Comparison of ENCODE assay signal across 1 cellular context in the genomic region with DNA sequence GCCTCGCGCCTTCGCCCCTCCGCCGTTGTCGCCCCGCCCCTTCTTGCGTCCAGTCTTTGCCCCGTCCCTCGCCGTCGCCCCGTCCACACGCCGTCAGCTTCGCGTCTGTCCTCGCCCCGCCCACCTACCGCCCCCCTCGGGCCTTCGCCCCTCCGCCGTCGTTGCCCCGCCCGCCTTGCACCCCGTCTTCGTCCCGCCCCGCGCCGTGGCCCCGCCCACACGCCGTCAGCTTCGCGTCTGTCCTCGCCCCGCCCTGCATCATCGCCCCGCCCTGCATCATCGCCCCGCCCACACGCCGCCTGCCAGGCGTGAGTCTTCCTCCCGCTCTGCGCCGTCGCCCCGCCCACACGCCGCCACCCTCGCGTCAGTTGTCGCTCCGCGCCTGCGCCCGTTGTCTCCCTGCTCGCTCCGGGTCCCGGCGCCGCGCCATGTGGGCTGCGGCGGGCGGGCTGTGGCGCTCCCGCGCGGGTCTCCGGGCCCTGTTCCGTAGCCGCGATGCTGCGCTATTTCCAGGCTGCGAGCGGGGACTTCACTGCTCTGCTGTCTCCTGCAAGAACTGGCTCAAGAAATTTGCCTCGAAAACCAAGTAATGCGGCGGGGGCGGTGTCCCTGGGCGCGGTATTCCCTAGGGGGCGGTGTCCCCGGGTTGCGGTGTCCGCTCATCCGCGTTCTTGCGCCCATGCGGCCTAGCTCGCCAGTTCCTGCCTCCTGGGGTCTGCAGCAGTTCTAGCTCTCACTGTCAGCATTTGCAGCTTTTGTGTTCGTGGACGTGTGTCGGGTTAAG.
TF ChIP-seq lines count a peak whose summit lies in the region.

Gene RBFA (plus strand): TSS at position 367 of the 784 bp plus-strand sequence. CDS start 62 bp downstream, at position 429.

TF ChIP-seq in WTC11, 78 proteins besides CTCF, POLR2A, EP300 and RAD21 (continued from another document and continues in another):
- peak; percentile 49; the same call in 1 of the 2 replicates for TF ChIP-seq ZBTB21 (CRISPR knock-in tag; IDR thresholded peaks at IDR 0.05; ENCODE audit: borderline replicate concordance)
- no peak for TF ChIP-seq OVOL2 (CRISPR knock-in tag; IDR thresholded peaks at IDR 0.05; ENCODE audit: borderline replicate concordance)
- TF ChIP-seq TEAD1 (CRISPR knock-in tag; IDR thresholded peaks at IDR 0.05) = peak; percentile 33; the same call in 1 of the 2 replicates
- TF ChIP-seq ZNF138 (CRISPR knock-in tag; conservative IDR thresholded peaks at IDR 0.05) = no peak
- TF ChIP-seq, protein P1, sequence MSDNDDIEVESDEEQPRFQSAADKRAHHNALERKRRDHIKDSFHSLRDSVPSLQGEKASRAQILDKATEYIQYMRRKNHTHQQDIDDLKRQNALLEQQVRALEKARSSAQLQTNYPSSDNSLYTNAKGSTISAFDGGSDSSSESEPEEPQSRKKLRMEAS (CRISPR knock-in tag; IDR thresholded peaks at IDR 0.05) = peak; percentile 92; the same call in 1 of the 2 replicates
- TF ChIP-seq SP1 (CRISPR knock-in tag; conservative IDR thresholded peaks at IDR 0.05) = peak; percentile 88; the same call in 1 of the 2 replicates
- TF ChIP-seq SMAD3 (CRISPR knock-in tag; IDR thresholded peaks at IDR 0.05; ENCODE audit: borderline replicate concordance) = peak; percentile 84; the same call in 1 of the 2 replicates
- peak; percentile 60; the same call in 1 of the 2 replicates for TF ChIP-seq ESRRA (CRISPR knock-in tag; IDR thresholded peaks at IDR 0.05; ENCODE audit: borderline replicate concordance)
- TF ChIP-seq ZNF671 (CRISPR knock-in tag; IDR thresholded peaks at IDR 0.05) = no peak
- TF ChIP-seq, protein P2, sequence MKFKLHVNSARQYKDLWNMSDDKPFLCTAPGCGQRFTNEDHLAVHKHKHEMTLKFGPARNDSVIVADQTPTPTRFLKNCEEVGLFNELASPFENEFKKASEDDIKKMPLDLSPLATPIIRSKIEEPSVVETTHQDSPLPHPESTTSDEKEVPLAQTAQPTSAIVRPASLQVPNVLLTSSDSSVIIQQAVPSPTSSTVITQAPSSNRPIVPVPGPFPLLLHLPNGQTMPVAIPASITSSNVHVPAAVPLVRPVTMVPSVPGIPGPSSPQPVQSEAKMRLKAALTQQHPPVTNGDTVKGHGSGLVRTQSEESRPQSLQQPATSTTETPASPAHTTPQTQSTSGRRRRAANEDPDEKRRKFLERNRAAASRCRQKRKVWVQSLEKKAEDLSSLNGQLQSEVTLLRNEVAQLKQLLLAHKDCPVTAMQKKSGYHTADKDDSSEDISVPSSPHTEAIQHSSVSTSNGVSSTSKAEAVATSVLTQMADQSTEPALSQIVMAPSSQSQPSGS (CRISPR knock-in tag; IDR thresholded peaks at IDR 0.05; ENCODE audit: borderline replicate concordance, low read depth) = no peak
- no peak for TF ChIP-seq MLX (CRISPR knock-in tag; IDR thresholded peaks at IDR 0.05)
- TF ChIP-seq EMX1 (CRISPR knock-in tag; IDR thresholded peaks at IDR 0.05) = no peak
- TF ChIP-seq RORB (CRISPR knock-in tag; IDR thresholded peaks at IDR 0.05) = no peak
- no peak for TF ChIP-seq ZNF423 (CRISPR knock-in tag; IDR thresholded peaks at IDR 0.05)
- no peak for TF ChIP-seq IRF1 (CRISPR knock-in tag; IDR thresholded peaks at IDR 0.05)
- TF ChIP-seq PRDM15 (CRISPR knock-in tag; IDR thresholded peaks at IDR 0.05) = no peak
- peak; percentile 71; the same call in 1 of the 2 replicates for TF ChIP-seq FOXP1 (CRISPR knock-in tag; IDR thresholded peaks at IDR 0.05; ENCODE audit: borderline replicate concordance)
- TF ChIP-seq JUN (CRISPR knock-in tag; IDR thresholded peaks at IDR 0.05) = peak; percentile 70; the same call in 1 of the 2 replicates
- no peak for TF ChIP-seq NR3C1 (CRISPR knock-in tag; conservative IDR thresholded peaks at IDR 0.05; ENCODE audit: low read depth)
- TF ChIP-seq NFATC4 (CRISPR knock-in tag; IDR thresholded peaks at IDR 0.05) = no peak
- TF ChIP-seq, protein P3, sequence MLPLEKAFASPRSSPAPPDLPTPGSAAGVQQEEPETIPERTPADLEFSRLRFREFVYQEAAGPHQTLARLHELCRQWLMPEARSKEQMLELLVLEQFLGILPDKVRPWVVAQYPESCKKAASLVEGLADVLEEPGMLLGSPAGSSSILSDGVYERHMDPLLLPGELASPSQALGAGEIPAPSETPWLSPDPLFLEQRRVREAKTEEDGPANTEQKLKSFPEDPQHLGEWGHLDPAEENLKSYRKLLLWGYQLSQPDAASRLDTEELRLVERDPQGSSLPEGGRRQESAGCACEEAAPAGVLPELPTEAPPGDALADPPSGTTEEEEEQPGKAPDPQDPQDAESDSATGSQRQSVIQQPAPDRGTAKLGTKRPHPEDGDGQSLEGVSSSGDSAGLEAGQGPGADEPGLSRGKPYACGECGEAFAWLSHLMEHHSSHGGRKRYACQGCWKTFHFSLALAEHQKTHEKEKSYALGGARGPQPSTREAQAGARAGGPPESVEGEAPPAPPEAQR (CRISPR knock-in tag; IDR thresholded peaks at IDR 0.05) = no peak
- no peak for TF ChIP-seq ATF6 (CRISPR knock-in tag; IDR thresholded peaks at IDR 0.05)
- TF ChIP-seq E2F5 (CRISPR knock-in tag; IDR thresholded peaks at IDR 0.05) = 0 out of 2 replicates have a peak, but pooled peaks have one; percentile 44
- TF ChIP-seq, protein P4, sequence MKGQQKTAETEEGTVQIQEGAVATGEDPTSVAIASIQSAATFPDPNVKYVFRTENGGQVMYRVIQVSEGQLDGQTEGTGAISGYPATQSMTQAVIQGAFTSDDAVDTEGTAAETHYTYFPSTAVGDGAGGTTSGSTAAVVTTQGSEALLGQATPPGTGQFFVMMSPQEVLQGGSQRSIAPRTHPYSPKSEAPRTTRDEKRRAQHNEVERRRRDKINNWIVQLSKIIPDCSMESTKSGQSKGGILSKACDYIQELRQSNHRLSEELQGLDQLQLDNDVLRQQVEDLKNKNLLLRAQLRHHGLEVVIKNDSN (CRISPR knock-in tag; IDR thresholded peaks at IDR 0.05) = peak; percentile 54; the same call in 1 of the 2 replicates
- TF ChIP-seq TEAD4 (CRISPR knock-in tag; IDR thresholded peaks at IDR 0.05) = peak; percentile 59; the same call in 1 of the 2 replicates
- no peak for TF ChIP-seq ZNF317 (CRISPR knock-in tag; IDR thresholded peaks at IDR 0.05; ENCODE audit: borderline replicate concordance, low read depth)
- TF ChIP-seq, protein P5, sequence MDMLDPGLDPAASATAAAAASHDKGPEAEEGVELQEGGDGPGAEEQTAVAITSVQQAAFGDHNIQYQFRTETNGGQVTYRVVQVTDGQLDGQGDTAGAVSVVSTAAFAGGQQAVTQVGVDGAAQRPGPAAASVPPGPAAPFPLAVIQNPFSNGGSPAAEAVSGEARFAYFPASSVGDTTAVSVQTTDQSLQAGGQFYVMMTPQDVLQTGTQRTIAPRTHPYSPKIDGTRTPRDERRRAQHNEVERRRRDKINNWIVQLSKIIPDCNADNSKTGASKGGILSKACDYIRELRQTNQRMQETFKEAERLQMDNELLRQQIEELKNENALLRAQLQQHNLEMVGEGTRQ (CRISPR knock-in tag; IDR thresholded peaks at IDR 0.05) = peak; percentile 51
- TF ChIP-seq TP53 (CRISPR knock-in tag; IDR thresholded peaks at IDR 0.05) = peak; percentile 53; the same call in 1 of the 2 replicates
- no peak for TF ChIP-seq SOX15 (CRISPR knock-in tag; IDR thresholded peaks at IDR 0.05)
- no peak for TF ChIP-seq NR2C2 (CRISPR knock-in tag; IDR thresholded peaks at IDR 0.05)
- TF ChIP-seq FOXP4 (CRISPR knock-in tag; IDR thresholded peaks at IDR 0.05) = no peak
- TF ChIP-seq GTF2I (CRISPR knock-in tag; conservative IDR thresholded peaks at IDR 0.05) = no peak
- TF ChIP-seq ZNF281 (CRISPR knock-in tag; IDR thresholded peaks at IDR 0.05) = no peak
- no peak for TF ChIP-seq HMGA2 (CRISPR knock-in tag; IDR thresholded peaks at IDR 0.05)
- TF ChIP-seq ZNF396 (CRISPR knock-in tag; IDR thresholded peaks at IDR 0.05; ENCODE audit: borderline replicate concordance) = no peak
